ENCODE assay signal across 7 cellular contexts in genomic region chr1:120357046-120357445, GRCh38. TPM values are rescaled to one million over a fixed set of nuclear protein-coding genes. Genes with fewer than 3 reads are reported as not detected.
DNase-seq lines count a peak whose midpoint lies in the region; ATAC-seq and TF ChIP-seq lines count a peak whose summit lies in the region.
"Not testable (repeated sequence)": the region's sequence is repeated elsewhere in the genome, so short reads cannot be mapped to it uniquely, and the experiment has no call there.

No MANE protein-coding gene starts in this region.

- H3K4me1 Mint-ChIP-seq in activated naive CD8-positive, alpha-beta T cell treated with anti-CD3 and anti-CD28 coated beads for 36 hours: not testable (repeated sequence)
- H3K4me1 Mint-ChIP-seq in naive thymus-derived CD8-positive, alpha-beta T cell: peaks cover 4 to 10% (median 7%) of the 10 kb centered on the region in 4 donors

- ATAC-seq in naive thymus-derived CD8-positive, alpha-beta T cell: peak; percentile 68 to 69

- DNase-seq in LHCN-M2 (ENCODE audit: low read depth) (peak; percentile 60), T-helper 2 cell (peak in 4 of 5 experiments; percentile 26 to 91 (median 56)), fibroblast of mammary gland (ENCODE audit: low read depth) (peak; percentile 43)
- peak; percentile 52 for DNase-seq in activated CD8-positive, alpha-beta memory T cell treated with anti-CD3 and anti-CD28 coated beads, Interleukin-2, amount 50 U/mL, for 4 hours
- DNase-seq in activated naive CD8-positive, alpha-beta T cell treated with anti-CD3 and anti-CD28 coated beads for 36 hours: peak; percentile 59
- peak; percentile 15 to 85 (median 65) for DNase-seq in naive thymus-derived CD8-positive, alpha-beta T cell
- DNase-seq in stimulated activated CD4-positive, alpha-beta T cell treated with anti-CD3 and anti-CD28 coated beads, TNF-alpha, amount 100 ng/mL, for 4 hours (ENCODE audit: low read depth in 3 of 3): peak in 2 of 3 experiments; percentile 24 to 38

- H3K36me3 Mint-ChIP-seq in activated naive CD8-positive, alpha-beta T cell treated with anti-CD3 and anti-CD28 coated beads for 36 hours; naive thymus-derived CD8-positive, alpha-beta T cell: not testable (repeated sequence)

- TF ChIP-seq CTCF in fibroblast of mammary gland (conservative IDR thresholded peaks at IDR 0.05; ENCODE audit: control insufficient read depth, insufficient read depth, low read depth, low read length): not testable (repeated sequence)

- H3K9me3 Mint-ChIP-seq in activated naive CD8-positive, alpha-beta T cell treated with anti-CD3 and anti-CD28 coated beads for 36 hours; naive thymus-derived CD8-positive, alpha-beta T cell: not testable (repeated sequence)

- POLR2A ChIA-PET in naive thymus-derived CD8-positive, alpha-beta T cell (lab: Charles Lee): not testable (repeated sequence)

- H3K27me3 Mint-ChIP-seq in activated naive CD8-positive, alpha-beta T cell treated with anti-CD3 and anti-CD28 coated beads for 36 hours; naive thymus-derived CD8-positive, alpha-beta T cell: not testable (repeated sequence)

- not testable (repeated sequence) for H3K27ac Mint-ChIP-seq in activated naive CD8-positive, alpha-beta T cell treated with anti-CD3 and anti-CD28 coated beads for 36 hours
- H3K27ac Mint-ChIP-seq in naive thymus-derived CD8-positive, alpha-beta T cell: peak overlapping the region in 7 of 10 donors; percentile 43 to 92 (median 79)

- H3K4me3 Mint-ChIP-seq in activated naive CD8-positive, alpha-beta T cell treated with anti-CD3 and anti-CD28 coated beads for 36 hours: not testable (repeated sequence)
- H3K4me3 Mint-ChIP-seq in naive thymus-derived CD8-positive, alpha-beta T cell: peak overlapping the region in 6 of 10 donors; percentile 32 to 71 (median 36)

- not testable (repeated sequence) for H3K4me3 ChIP-seq in fibroblast of mammary gland (ENCODE audit: control insufficient read depth, low read depth, low read length)

RNA-seq across cellular contexts. Expression of gene NBPF8, which starts 57.8 kb away (rescaled TPM):
- total RNA-seq in LHCN-M2 (2014; rRNA removed): 17.7 and 20.2 TPM in 2 replicates
- polyA plus RNA-seq in LHCN-M2 (2012): 5.3 TPM
- total RNA-seq in activated naive CD8-positive, alpha-beta T cell treated with anti-CD3 and anti-CD28 coated beads for 36 hours: 10 to 100 TPM; 16.6 to 17.9 TPM
- total RNA-seq in naive thymus-derived CD8-positive, alpha-beta T cell: 10 to 100 TPM; 53.2 to 56.0 TPM
- 1 to 10 TPM in 1 of 3 donors, under 1 TPM in 2; 0.22 to 2.8 (median 0.44) TPM for polyA plus RNA-seq in naive thymus-derived CD8-positive, alpha-beta T cell
